ENCODE assay signal across 8 cellular contexts in genomic region chr2:109736177-109736827, GRCh38. TPM values are rescaled to one million over a fixed set of nuclear protein-coding genes. Genes with fewer than 3 reads are reported as not detected.
DNase-seq lines count a peak whose midpoint lies in the region; ATAC-seq and TF ChIP-seq lines count a peak whose summit lies in the region.

No MANE protein-coding gene starts in this region.

- no peak for ATAC-seq in GM18867 (IDR thresholded peaks at IDR 0.05; ENCODE audit: unreplicated experiment)

- TF ChIP-seq CTCF in GM12875 (IDR thresholded peaks at IDR 0.05; ENCODE audit: borderline replicate concordance, insufficient read depth, low read depth, low read length): peak; percentile 64; the same call in 1 of the 2 replicates
- peak; percentile 80 for TF ChIP-seq CTCF in brain microvascular endothelial cell (IDR thresholded peaks at IDR 0.05; ENCODE audit: low read depth, low read length, missing control alignments)

- no peak overlapping the region for H3K4me3 ChIP-seq in GM12875 (ENCODE audit: low read depth, low read length)
- no peak overlapping the region for H3K4me3 ChIP-seq in brain microvascular endothelial cell (ENCODE audit: low read depth, low read length)

- H3K27me3 ChIP-seq in brain microvascular endothelial cell (replicated peaks): no peaks in the 10 kb centered on the region

- in situ Hi-C loops in ACHN (cut with HindIII; ENCODE audit: low pct_ligation_motif_present, low pct_unique_long_range_greater_than_20kb, low sequenced_read_pairs) (no loop called here), brain microvascular endothelial cell (cut with HindIII; ENCODE audit: low pct_ligation_motif_present, low sequenced_read_pairs) (no loop called here)

- no peaks in the 10 kb centered on the region for H3K36me3 ChIP-seq in brain microvascular endothelial cell (replicated peaks)

- no peak overlapping the region for H3K27ac ChIP-seq in brain microvascular endothelial cell

- DNase-seq in ACHN (peak; percentile 67), NCI-H460 (ENCODE audit: extremely low read depth, low read depth) (peak; percentile 51), brain microvascular endothelial cell (peak; percentile 74), islet precursor cell (peak; percentile 83), superior temporal gyrus (ENCODE audit: extremely low spot score) (peak; percentile 80), NCI-H1048 (lab: John Stamatoyannopoulos, UW) (no peak)

RNA-seq across cellular contexts. Expression of gene RGPD5, which starts 57.8 kb away (rescaled TPM):
- 11.7 and 22.1 TPM in 2 replicates for total RNA-seq in NCI-H460 (2014; rRNA removed; shearing (Covaris generic))
- 8.8 and 25.2 TPM in 2 replicates for polyA plus RNA-seq in NCI-H460 (2014; cell fraction: nucleus; rRNA removed)
